1 cellular context compared by ENCODE assay signal in genomic region chr19:49147923-49148682, GRCh38.
TF ChIP-seq lines count a peak whose summit lies in the region.

No MANE protein-coding gene starts in this region.

TF ChIP-seq in endothelial cell of umbilical vein, 7 proteins besides CTCF, POLR2A, EP300 and RAD21:
- TF ChIP-seq JUN (IDR thresholded peaks at IDR 0.05; ENCODE audit: borderline replicate concordance, insufficient read depth, insufficient read length, low read depth) (no peak), POLR2AphosphoS5 (IDR thresholded peaks at IDR 0.05; ENCODE audit: insufficient read depth, low read depth, low read length) (no peak), EZH2 (IDR thresholded peaks at IDR 0.05; ENCODE audit: borderline replicate concordance, low read depth, low read length, severe bottlenecking) (no peak), MAX (IDR thresholded peaks at IDR 0.05; ENCODE audit: insufficient read depth, insufficient read length) (no peak), GATA2 (IDR thresholded peaks at IDR 0.05; ENCODE audit: insufficient read depth, insufficient read length, low read depth, low read length) (no peak)
TF ChIP-seq in endothelial cell of umbilical vein: peak in this region for 0.
